ENCODE assay signal across 9 cellular contexts in genomic region chr7:128381161-128381821, GRCh38. TPM values are rescaled to one million over a fixed set of nuclear protein-coding genes. Genes with fewer than 3 reads are reported as not detected.
A peak's percentile ranks its signal among the peaks of the same experiment; 100 is the strongest.
DNase-seq lines count a peak whose midpoint lies in the region; ATAC-seq, FAIRE-seq and TF ChIP-seq lines count a peak whose summit lies in the region.
"Had no signal": no experiment of that assay in that cellular context is flagged by ENCODE, and none has a peak within 500 bp of the region (broad histone marks: within the 10 kb centered on the region; RNA-seq: fewer than 3 reads in every experiment).

No MANE protein-coding gene starts in this region.

- no peaks in the 10 kb centered on the region for H3K36me3 ChIP-seq in BE2C
- no peaks in the 10 kb centered on the region for H3K36me3 ChIP-seq in IMR-90 (ENCODE audit: control insufficient read depth, insufficient read depth, low read length)
- no peaks in the 10 kb centered on the region for H3K36me3 ChIP-seq in kidney (ENCODE audit: control insufficient read depth in 1 of 2, insufficient read depth in 2 of 2, low read length in 2 of 2)
- H3K36me3 ChIP-seq in ovary = no peaks in the 10 kb centered on the region

- H3K27me3 ChIP-seq in BE2C (no peaks in the 10 kb centered on the region), IMR-90 (ENCODE audit: control insufficient read depth, insufficient read depth, low read length) (peaks cover 40% of the 10 kb centered on the region), ovary (no peaks in the 10 kb centered on the region)

- no peak overlapping the region for H2AK9ac ChIP-seq in IMR-90 (replicated peaks; ENCODE audit: low read depth, low read length, poor library complexity)

- H3K4ac ChIP-seq in IMR-90 (ENCODE audit: low read depth, low read length) = no peak overlapping the region

- H3K79me1 ChIP-seq in IMR-90 (ENCODE audit: low read depth in 1 of 2, low read length in 2 of 2) = no peaks in the 10 kb centered on the region

- no peak overlapping the region for H4K91ac ChIP-seq in IMR-90 (ENCODE audit: insufficient read depth, low read depth, low read length)

- 71% methylated on average over 7 of the region's 19 CpGs; no CpG with 5 or more reads in 1 of the 2 experiments for WGBS in IMR-90 (ENCODE audit: extremely low coverage in 2 of 2, insufficient read length in 1 of 2), 2 experiments
- WGBS in ovary, 3 donors = 68 to 72% (median 70%) methylated on average over 19 of the region's 19 CpGs

- no peaks in the 10 kb centered on the region for H3K36me3 Mint-ChIP-seq in activated naive CD4-positive, alpha-beta T cell treated with anti-CD3 and anti-CD28 coated beads for 36 hours (ENCODE audit: low read depth)
- H3K36me3 Mint-ChIP-seq: activated naive CD8-positive, alpha-beta T cell had no signal

- no peaks in the 10 kb centered on the region for H3K27me3 Mint-ChIP-seq in activated naive CD4-positive, alpha-beta T cell treated with anti-CD3 and anti-CD28 coated beads for 36 hours (ENCODE audit: low read depth)

- no peak overlapping the region for H3K56ac ChIP-seq in IMR-90 (ENCODE audit: extremely low read depth, insufficient read depth, low read length)

- no peak overlapping the region for H2AFZ ChIP-seq in IMR-90 (replicated peaks; ENCODE audit: low read length, poor library complexity)

- H2BK5ac ChIP-seq in IMR-90 (ENCODE audit: low read depth, low read length, poor library complexity, severe bottlenecking) = no peak overlapping the region

- H4K8ac ChIP-seq in IMR-90 (ENCODE audit: low read depth in 2 of 2, low read length in 2 of 2) = no peak overlapping the region

- H3K23ac ChIP-seq in IMR-90 (ENCODE audit: low read depth, low read length) = no peak overlapping the region

- H3K9ac ChIP-seq in IMR-90 (ENCODE audit: low read depth, low read length) (no peak overlapping the region), kidney (ENCODE audit: low read length in 2 of 2) (no peak overlapping the region)

- intact Hi-C loops in IMR-90 (cut with micrococcal nuclease) = no loop called here
- intact Hi-C loops in activated naive CD4-positive, alpha-beta T cell treated with anti-CD3 and anti-CD28 coated beads for 36 hours (cut with micrococcal nuclease) = loop anchor here (2.0 kb wide), 1 partner anchor 28 kb away; the partner anchor contains the start of gene IMPDH1
- intact Hi-C loops in kidney (cut with DNase I) = no loop called here
- intact Hi-C loops in ovary (cut with DNase I) = no loop called here

- DNase-seq in BE2C (no peak), IMR-90 (no peak), kidney (no peak), ovary (no peak), hippocampal formation (lab: John Stamatoyannopoulos, UW) (no peak)
- peak; percentile 61 for DNase-seq in activated naive CD4-positive, alpha-beta T cell treated with anti-CD3 and anti-CD28 coated beads for 36 hours

- no peak overlapping the region for H2BK15ac ChIP-seq in IMR-90 (ENCODE audit: low read depth, low read length)

- BruUV-seq in IMR-90 (replicated peaks; lab: Mats Ljungman, UMichigan) = no TSS peak

- H3K9me3 ChIP-seq in BE2C (no peaks in the 10 kb centered on the region), IMR-90 (ENCODE audit: control insufficient read depth, insufficient read depth, low read length) (0 out of 2 replicates have a peak, but pooled peaks cover 2% of the 10 kb centered on the region), kidney (ENCODE audit: control insufficient read depth in 1 of 2, low read length in 2 of 2) (no peaks in the 10 kb centered on the region), ovary (no peaks in the 10 kb centered on the region)

- H3K27ac Mint-ChIP-seq in activated naive CD4-positive, alpha-beta T cell treated with anti-CD3 and anti-CD28 coated beads for 36 hours = no peak overlapping the region
- H3K27ac Mint-ChIP-seq: activated naive CD8-positive, alpha-beta T cell had no signal

- no peaks in the 10 kb centered on the region for H3K9me1 ChIP-seq in IMR-90 (ENCODE audit: insufficient read depth, low read length)

- TF ChIP-seq POLR2A in IMR-90 (IDR thresholded peaks at IDR 0.05; ENCODE audit: low read depth, low read length) (no peak), ovary (IDR thresholded peaks at IDR 0.05) (no peak)

- H3K4me1 Mint-ChIP-seq in activated naive CD4-positive, alpha-beta T cell treated with anti-CD3 and anti-CD28 coated beads for 36 hours (ENCODE audit: low read depth) = no peaks in the 10 kb centered on the region

- H4K5ac ChIP-seq in IMR-90 (ENCODE audit: low read depth, low read length) = no peak overlapping the region

- H3K18ac ChIP-seq in IMR-90 (ENCODE audit: low read depth, low read length) = no peak overlapping the region

- no peak overlapping the region for H3K4me3 ChIP-seq in BE2C (ENCODE audit: low read depth, low read length)
- H3K4me3 ChIP-seq in IMR-90 (ENCODE audit: insufficient read depth, low read depth, low read length) = no peak overlapping the region
- no peak overlapping the region for H3K4me3 ChIP-seq in kidney (ENCODE audit: low read length in 2 of 2)
- no peak overlapping the region for H3K4me3 ChIP-seq in ovary

- no peak overlapping the region for H3K14ac ChIP-seq in IMR-90 (replicated peaks; ENCODE audit: low read depth, low read length)

- H3K4me2 ChIP-seq in IMR-90 (ENCODE audit: low read depth, low read length) = no peak overlapping the region

- no peak for FAIRE-seq in kidney (lab: Jason Lieb, UNC)

- no peak overlapping the region; the same call in 1 of the 2 replicates for H2BK20ac ChIP-seq in IMR-90 (ENCODE audit: low read depth, low read length)

- dilution Hi-C loops in IMR-90 (cut with HindIII; ENCODE audit: low sequenced_read_pairs, unreplicated experiment) = no loop called here

- TF ChIP-seq CTCF in BE2C (IDR thresholded peaks at IDR 0.05; ENCODE audit: low read depth, low read length) (peak; percentile 64), IMR-90 (conservative IDR thresholded peaks at IDR 0.05; ENCODE audit: low read depth, low read length) (peak; percentile 33; the same call in 1 of the 2 replicates), kidney (IDR thresholded peaks at IDR 0.05; ENCODE audit: borderline replicate concordance, extremely low read depth, insufficient read depth) (peak; percentile 7), ovary (IDR thresholded peaks at IDR 0.05) (no peak)

- no peaks in the 10 kb centered on the region for H4K20me1 ChIP-seq in IMR-90 (ENCODE audit: insufficient read depth, low read length)

- CTCF ChIA-PET in IMR-90 (lab: Yijun Ruan, JAX) = interaction anchor here (0.8 to 2.3 kb wide), 3 partner anchors 17 to 36 kb away, joined by 3 to 9 read pairs (median 4); no protein-coding TSS in a partner anchor
- CTCF ChIA-PET in activated naive CD4-positive, alpha-beta T cell treated with anti-CD3 and anti-CD28 coated beads for 36 hours (lab: Charles Lee) = interaction anchor here (0.8 to 2.4 kb wide), 22 partner anchors 8 to 239 kb away, joined by 3 to 19 read pairs (median 3); partner anchors contain the start of gene RBM28

- H2BK120ac ChIP-seq in IMR-90 (ENCODE audit: low read depth, low read length) = no peak overlapping the region

- H3K27ac ChIP-seq in IMR-90 (ENCODE audit: insufficient read depth, low read length) (no peak overlapping the region), kidney (ENCODE audit: low read depth in 2 of 2, low read length in 2 of 2) (no peak overlapping the region), ovary (no peak overlapping the region)

- ATAC-seq in IMR-90 (ENCODE audit: low read depth) = no peak
- ATAC-seq in HG03135 (IDR thresholded peaks at IDR 0.05; ENCODE audit: unreplicated experiment) = no peak
- ATAC-seq in GM18868 (IDR thresholded peaks at IDR 0.05; ENCODE audit: unreplicated experiment) = no peak

- H3K9me3 Mint-ChIP-seq in activated naive CD4-positive, alpha-beta T cell treated with anti-CD3 and anti-CD28 coated beads for 36 hours = no peaks in the 10 kb centered on the region

- H3K4me3 Mint-ChIP-seq in activated naive CD4-positive, alpha-beta T cell treated with anti-CD3 and anti-CD28 coated beads for 36 hours = no peak overlapping the region
- H3K4me3 Mint-ChIP-seq: activated naive CD8-positive, alpha-beta T cell had no signal

- TF ChIP-seq RAD21 in IMR-90 (IDR thresholded peaks at IDR 0.05; ENCODE audit: low read length) = no peak

- POLR2A ChIA-PET in IMR-90 (lab: Charles Lee; ENCODE audit: unreplicated experiment) = no interaction called here

- no peak for TF ChIP-seq EP300 in ovary (IDR thresholded peaks at IDR 0.05)

- H3K4me1 ChIP-seq in BE2C (peaks cover 23% of the 10 kb centered on the region), IMR-90 (ENCODE audit: control insufficient read depth, insufficient read depth, low read length) (no peaks in the 10 kb centered on the region), kidney (ENCODE audit: control insufficient read depth in 1 of 2, insufficient read depth in 1 of 2, low read depth in 1 of 2, low read length in 2 of 2) (no peaks in the 10 kb centered on the region), ovary (ENCODE audit: insufficient read depth) (no peaks in the 10 kb centered on the region)

- in situ Hi-C loops in IMR-90 (cut with MboI; ENCODE audit: low sequenced_read_pairs) = loop anchor here (5.0 kb wide), 1 partner anchor 34 kb away; no protein-coding TSS in a partner anchor

- no peak overlapping the region for H2AK5ac ChIP-seq in IMR-90 (ENCODE audit: low read depth, low read length)

RNA-seq across cellular contexts. Expression of gene PRRT4, which starts 19.8 kb away (rescaled TPM):
- polyA plus RNA-seq in BE2C (2012; ENCODE audit: insufficient read depth, insufficient read length, low read depth) = 252 TPM
- total RNA-seq in IMR-90 (2012; rRNA removed) = not detected in 2 replicates
- polyA plus RNA-seq in IMR-90 (2012; rRNA removed) = not detected in 2 replicates
- 0.03 TPM in 1 of 2 replicates, not detected in the other for polyA plus RNA-seq in IMR-90 (2012; cell fraction: cytosol; rRNA removed)
- polyA plus RNA-seq in IMR-90 (2012; cell fraction: nucleus; rRNA removed; ENCODE audit: low replicate concordance) = 0.03 and 0.08 TPM in 2 replicates
- under 1 TPM in 1 of 2 experiments, not detected in 1; 0.40 TPM for total RNA-seq in activated naive CD4-positive, alpha-beta T cell treated with anti-CD3 and anti-CD28 coated beads for 36 hours
- not detected for total RNA-seq in kidney
- not detected for polyA plus RNA-seq in kidney (ENCODE audit: insufficient read depth, low read depth, low replicate concordance)
- 1 to 10 TPM in 3 of 7 donors, under 1 TPM in 4; 0.11 to 1.1 (median 0.74) TPM for total RNA-seq in ovary
- 1 to 10 TPM in 1 of 2 donors, under 1 TPM in 1; 0.17 to 1.2 TPM for polyA plus RNA-seq in ovary

RNA-seq across cellular contexts. Expression of gene IMPDH1, which starts 28.5 kb away (rescaled TPM):
- 265 TPM for polyA plus RNA-seq in BE2C (2012; ENCODE audit: insufficient read depth, insufficient read length, low read depth)
- total RNA-seq in IMR-90 (2012; rRNA removed) = 45.3 and 49.5 TPM in 2 replicates
- 69.3 and 72.0 TPM in 2 replicates for polyA plus RNA-seq in IMR-90 (2012; rRNA removed)
- polyA plus RNA-seq in IMR-90 (2012; cell fraction: cytosol; rRNA removed) = 76.2 and 79.9 TPM in 2 replicates
- 87.3 and 216 TPM in 2 replicates for polyA plus RNA-seq in IMR-90 (2012; cell fraction: nucleus; rRNA removed; ENCODE audit: low replicate concordance)
- 10 to 100 TPM; 44.3 to 45.9 TPM for total RNA-seq in activated naive CD4-positive, alpha-beta T cell treated with anti-CD3 and anti-CD28 coated beads for 36 hours
- 40.3 TPM for total RNA-seq in kidney
- 20.9 TPM for polyA plus RNA-seq in kidney (ENCODE audit: insufficient read depth, low read depth, low replicate concordance)
- 10 to 100 TPM; 10.3 to 66.9 (median 41.4) TPM for total RNA-seq in ovary
- polyA plus RNA-seq in ovary = 10 to 100 TPM; 16.5 to 23.3 TPM

RNA-seq across cellular contexts. Expression of gene RBM28, which starts 37.6 kb away (rescaled TPM):
- polyA plus RNA-seq in BE2C (2012; ENCODE audit: insufficient read depth, insufficient read length, low read depth) = 43.9 TPM
- 12.4 and 18.6 TPM in 2 replicates for total RNA-seq in IMR-90 (2012; rRNA removed)
- 18.6 and 20.4 TPM in 2 replicates for polyA plus RNA-seq in IMR-90 (2012; rRNA removed)
- 4.5 and 11.5 TPM in 2 replicates for polyA plus RNA-seq in IMR-90 (2012; cell fraction: cytosol; rRNA removed)
- polyA plus RNA-seq in IMR-90 (2012; cell fraction: nucleus; rRNA removed; ENCODE audit: low replicate concordance) = 13.8 and 59.8 TPM in 2 replicates
- total RNA-seq in activated naive CD4-positive, alpha-beta T cell treated with anti-CD3 and anti-CD28 coated beads for 36 hours = 10 to 100 TPM; 51.9 to 53.2 TPM
- total RNA-seq in kidney = 35.2 TPM
- polyA plus RNA-seq in kidney (ENCODE audit: insufficient read depth, low read depth, low replicate concordance) = 11.5 TPM
- total RNA-seq in ovary = 10 to 100 TPM; 18.5 to 50.8 (median 35.1) TPM
- polyA plus RNA-seq in ovary = 10 to 100 TPM; 13.6 to 28.7 TPM

Comparison
In these comparisons a context has a peak if more than half of its experiments do, and no peak if none do; other contexts are left out.
1. CTCF ChIP-seq: peak in BE2C (single experiment), IMR-90 (single experiment) and kidney (single experiment); none in ovary (0 of 3).